Comparison of ENCODE assay signal across 8 cellular contexts in genomic region chr10:16777473-16778370, GRCh38.
DNase-seq lines count a peak whose midpoint lies in the region; ATAC-seq, FAIRE-seq and TF ChIP-seq lines count a peak whose summit lies in the region.

No MANE protein-coding gene starts in this region.

- peak; percentile 79 for TF ChIP-seq CTCF in DND-41 (IDR thresholded peaks at IDR 0.05; ENCODE audit: borderline replicate concordance, extremely low read depth, low read length, poor library complexity, severe bottlenecking)
- TF ChIP-seq CTCF in fibroblast of pulmonary artery (IDR thresholded peaks at IDR 0.05; ENCODE audit: low read length, missing control alignments) = peak; percentile 65
- TF ChIP-seq CTCF in neutrophil (IDR thresholded peaks at IDR 0.05) = peak; percentile 55

- peak; percentile 48; the same call in 2 of the 3 replicates for ATAC-seq in DND-41 (ENCODE audit: insufficient read depth, low read depth)
- ATAC-seq in GM21447 (IDR thresholded peaks at IDR 0.05; ENCODE audit: unreplicated experiment) = peak; percentile 64
- ATAC-seq in GM18861 (IDR thresholded peaks at IDR 0.05; ENCODE audit: unreplicated experiment) = no peak

- H3K9ac ChIP-seq in DND-41 (ENCODE audit: low read depth, low read length) = no peak overlapping the region

- no peak overlapping the region for H3K27ac ChIP-seq in DND-41 (ENCODE audit: low read length)
- H3K27ac ChIP-seq in neutrophil = no peak overlapping the region

- H4K20me1 ChIP-seq in DND-41 (ENCODE audit: insufficient read depth, low read length) = no peaks in the 10 kb centered on the region

- DNase-seq in DND-41 = peak; percentile 10
- peak; percentile 34 for DNase-seq in NCI-H1105 (lab: John Stamatoyannopoulos, UW)
- DNase-seq in fibroblast of pulmonary artery (ENCODE audit: low read depth) = peak; percentile 84
- no peak for DNase-seq in nucleus accumbens (lab: John Stamatoyannopoulos, UW)

- no peak overlapping the region for H2AFZ ChIP-seq in DND-41 (ENCODE audit: low read depth, low read length)

- no peaks in the 10 kb centered on the region for H3K36me3 ChIP-seq in DND-41 (ENCODE audit: insufficient read depth, low read length)
- H3K36me3 ChIP-seq in neutrophil = peaks cover 30% of the 10 kb centered on the region

- H3K27me3 ChIP-seq in DND-41 (ENCODE audit: insufficient read depth, low read length, poor library complexity) (no peaks in the 10 kb centered on the region), neutrophil (no peaks in the 10 kb centered on the region)

- no peaks in the 10 kb centered on the region for H3K4me1 ChIP-seq in DND-41 (ENCODE audit: insufficient read depth, low read length)
- peaks cover 3 to 4% of the 10 kb centered on the region in 2 experiments for H3K4me1 ChIP-seq in neutrophil (ENCODE audit: control insufficient read depth in 1 of 2, insufficient read depth in 1 of 2, low read depth in 1 of 2, low read length in 1 of 2)

- H3K79me2 ChIP-seq in DND-41 (ENCODE audit: insufficient read depth, low read length) = no peaks in the 10 kb centered on the region

- H3K9me3 ChIP-seq in DND-41 (ENCODE audit: insufficient read depth, low read length, severe bottlenecking) = no peaks in the 10 kb centered on the region
- H3K9me3 ChIP-seq in neutrophil = no peaks in the 10 kb centered on the region

- peak; percentile 51 for FAIRE-seq in TTC549 (lab: Jason Lieb, UNC)

- no peak overlapping the region for H3K4me2 ChIP-seq in DND-41 (ENCODE audit: insufficient read depth, low read length)

- H3K4me3 ChIP-seq in DND-41 (ENCODE audit: low read depth in 1 of 2, low read length in 2 of 2) = no peak overlapping the region
- peak overlapping the region; percentile 43 for H3K4me3 ChIP-seq in fibroblast of pulmonary artery (replicated peaks; ENCODE audit: low read depth, low read length)
- no peak overlapping the region for H3K4me3 ChIP-seq in neutrophil (ENCODE audit: low read depth in 1 of 2, low read length in 1 of 2)

Comparison
In these comparisons a context has a peak if more than half of its experiments do, and no peak if none do; other contexts are left out.
1. DNase-seq: peak in DND-41 (single experiment), NCI-H1105 (single experiment) and fibroblast of pulmonary artery (single experiment); none in nucleus accumbens (0 of 56).
2. Peak in every context shown above with its lines, with median percentiles within 50 percentile points of each other: CTCF ChIP-seq.